Comparison of ENCODE assay signal across 10 cellular contexts in genomic region chr5:124738751-124739559, GRCh38. TPM values are rescaled to one million over a fixed set of nuclear protein-coding genes. Genes with fewer than 3 reads are reported as not detected.
DNase-seq lines count a peak whose midpoint lies in the region; ATAC-seq and TF ChIP-seq lines count a peak whose summit lies in the region.
"Had no signal": no experiment of that assay in that cellular context is flagged by ENCODE, and none has a peak within 500 bp of the region (broad histone marks: within the 10 kb centered on the region; RNA-seq: fewer than 3 reads in every experiment).

No MANE protein-coding gene starts in this region.

- no peaks in the 10 kb centered on the region for H3K27me3 Mint-ChIP-seq in Calu3 (ENCODE audit: unreplicated experiment)
- peaks cover 43% of the 10 kb centered on the region for H3K27me3 Mint-ChIP-seq in activated naive CD8-positive, alpha-beta T cell treated with anti-CD3 and anti-CD28 coated beads for 36 hours
- H3K27me3 Mint-ChIP-seq in activated CD4-positive, alpha-beta T cell treated with anti-CD3 and anti-CD28 coated beads for 36 hours: peaks cover 43% of the 10 kb centered on the region

- H3K4me3 ChIP-seq in brain microvascular endothelial cell (ENCODE audit: low read depth, low read length): no peak overlapping the region
- no peak overlapping the region for H3K4me3 ChIP-seq in mucosa of rectum (ENCODE audit: low read length in 2 of 2)

- no peak overlapping the region for H3K27ac ChIP-seq in brain microvascular endothelial cell
- peak overlapping the region; percentile 48 to 51 for H3K27ac ChIP-seq in mucosa of rectum (ENCODE audit: low read depth in 2 of 2, low read length in 2 of 2)

- H3K36me3 Mint-ChIP-seq in Calu3 (ENCODE audit: insufficient read depth, unreplicated experiment): no peaks in the 10 kb centered on the region
- H3K36me3 Mint-ChIP-seq in activated naive CD8-positive, alpha-beta T cell treated with anti-CD3 and anti-CD28 coated beads for 36 hours: no peaks in the 10 kb centered on the region
- H3K36me3 Mint-ChIP-seq in activated CD4-positive, alpha-beta T cell treated with anti-CD3 and anti-CD28 coated beads for 36 hours (ENCODE audit: low read depth): no peaks in the 10 kb centered on the region

- DNase-seq in Calu3 (no peak), NCI-H1417 treated with DMSO at 0.1 percent for 48 hours (lab: John Stamatoyannopoulos, UW) (peak; percentile 68), brain microvascular endothelial cell (no peak), glomerular visceral epithelial cell (ENCODE audit: extremely low spot score) (no peak)
- DNase-seq in activated naive CD8-positive, alpha-beta T cell treated with anti-CD3 and anti-CD28 coated beads for 36 hours: no peak
- no peak for DNase-seq in activated CD4-positive, alpha-beta T cell treated with anti-CD3 and anti-CD28 coated beads for 36 hours
- DNase-seq: anterior cingulate cortex, T-helper 9 cell had no signal

- no peaks in the 10 kb centered on the region for H3K9me3 ChIP-seq in mucosa of rectum (ENCODE audit: control insufficient read depth in 2 of 2, low read length in 2 of 2)

- H3K9me3 Mint-ChIP-seq in Calu3 (ENCODE audit: low read depth, unreplicated experiment): no peaks in the 10 kb centered on the region
- H3K9me3 Mint-ChIP-seq in activated naive CD8-positive, alpha-beta T cell treated with anti-CD3 and anti-CD28 coated beads for 36 hours: peaks cover 2% of the 10 kb centered on the region
- no peaks in the 10 kb centered on the region for H3K9me3 Mint-ChIP-seq in activated CD4-positive, alpha-beta T cell treated with anti-CD3 and anti-CD28 coated beads for 36 hours (ENCODE audit: low read depth)

- H3K4me3 Mint-ChIP-seq in Calu3 (ENCODE audit: low read depth, unreplicated experiment): no peak overlapping the region
- H3K4me3 Mint-ChIP-seq in activated naive CD8-positive, alpha-beta T cell treated with anti-CD3 and anti-CD28 coated beads for 36 hours: no peak overlapping the region
- H3K4me3 Mint-ChIP-seq in activated CD4-positive, alpha-beta T cell treated with anti-CD3 and anti-CD28 coated beads for 36 hours: no peak overlapping the region

- H3K4me1 ChIP-seq in mucosa of rectum (ENCODE audit: control insufficient read depth in 2 of 2, insufficient read depth in 2 of 2, low read length in 2 of 2): peaks cover 32 to 56% of the 10 kb centered on the region in 2 donors

- TF ChIP-seq CTCF in Calu3 (IDR thresholded peaks at IDR 0.05; ENCODE audit: unreplicated experiment) (peak; percentile 25), brain microvascular endothelial cell (IDR thresholded peaks at IDR 0.05; ENCODE audit: low read depth, low read length, missing control alignments) (peak; percentile 39)

- no peaks in the 10 kb centered on the region for H3K36me3 ChIP-seq in brain microvascular endothelial cell (replicated peaks)
- H3K36me3 ChIP-seq in mucosa of rectum (ENCODE audit: control insufficient read depth in 2 of 2, insufficient read depth in 2 of 2, low read length in 2 of 2): no peaks in the 10 kb centered on the region

- CTCF ChIA-PET in Calu3 (lab: Charles Lee): interaction anchor here (0.5 to 1.1 kb wide), 3 partner anchors 10 to 56 kb away, joined by 3 to 4 read pairs (median 3); no protein-coding TSS in a partner anchor
- CTCF ChIA-PET in activated CD4-positive, alpha-beta T cell treated with anti-CD3 and anti-CD28 coated beads for 36 hours (lab: Charles Lee): no interaction called here

- intact Hi-C loops in Calu3 (cut with micrococcal nuclease; ENCODE audit: unreplicated experiment): no loop called here
- intact Hi-C loops in activated CD4-positive, alpha-beta T cell treated with anti-CD3 and anti-CD28 coated beads for 36 hours (cut with DNase I, micrococcal nuclease): no loop called here

- no peak overlapping the region for H3K27ac Mint-ChIP-seq in Calu3 (ENCODE audit: unreplicated experiment)
- H3K27ac Mint-ChIP-seq in activated naive CD8-positive, alpha-beta T cell treated with anti-CD3 and anti-CD28 coated beads for 36 hours: no peak overlapping the region
- no peak overlapping the region for H3K27ac Mint-ChIP-seq in activated CD4-positive, alpha-beta T cell treated with anti-CD3 and anti-CD28 coated beads for 36 hours

- H3K27me3 ChIP-seq in brain microvascular endothelial cell (replicated peaks) (no peaks in the 10 kb centered on the region), mucosa of rectum (ENCODE audit: control insufficient read depth in 2 of 2, insufficient read depth in 2 of 2, low read length in 2 of 2) (no peaks in the 10 kb centered on the region)

- no peak for ATAC-seq in GM21367 (IDR thresholded peaks at IDR 0.05; ENCODE audit: unreplicated experiment)
- ATAC-seq in activated CD4-positive, alpha-beta T cell treated with anti-CD3 and anti-CD28 coated beads for 36 hours: no peak

- H3K4me1 Mint-ChIP-seq in Calu3 (ENCODE audit: low read depth, unreplicated experiment): peaks cover 18% of the 10 kb centered on the region
- H3K4me1 Mint-ChIP-seq in activated naive CD8-positive, alpha-beta T cell treated with anti-CD3 and anti-CD28 coated beads for 36 hours: no peaks in the 10 kb centered on the region
- no peaks in the 10 kb centered on the region for H3K4me1 Mint-ChIP-seq in activated CD4-positive, alpha-beta T cell treated with anti-CD3 and anti-CD28 coated beads for 36 hours

- no TSS peak for BruUV-seq in Calu3 (replicated peaks; lab: Mats Ljungman, UMichigan)

- H3K9ac ChIP-seq in mucosa of rectum (ENCODE audit: low read depth in 1 of 2, low read length in 2 of 2): no peak overlapping the region

- in situ Hi-C loops in brain microvascular endothelial cell (cut with HindIII; ENCODE audit: low pct_ligation_motif_present, low sequenced_read_pairs): no loop called here

- POLR2A ChIA-PET in activated CD4-positive, alpha-beta T cell treated with anti-CD3 and anti-CD28 coated beads for 36 hours (lab: Charles Lee): no interaction called here

RNA-seq across cellular contexts. Expression of gene ZNF608, which starts 7.5 kb away (rescaled TPM):
- total RNA-seq in Calu3 (2022): 7.3 and 8.4 TPM in 2 replicates
- total RNA-seq in activated naive CD8-positive, alpha-beta T cell treated with anti-CD3 and anti-CD28 coated beads for 36 hours: under 1 TPM; 0.06 to 0.12 TPM
- total RNA-seq in activated CD4-positive, alpha-beta T cell treated with anti-CD3 and anti-CD28 coated beads for 36 hours: not detected
